In genomic region chr22:38305481-38306448, GRCh38 we compare ENCODE assay signal across 8 cellular contexts. TPM values are rescaled to one million over a fixed set of nuclear protein-coding genes. Genes with fewer than 3 reads are reported as not detected.
A peak's percentile ranks its signal among the peaks of the same experiment; 100 is the strongest.
DNase-seq lines count a peak whose midpoint lies in the region; ATAC-seq, FAIRE-seq and TF ChIP-seq lines count a peak whose summit lies in the region.

No MANE protein-coding gene starts in this region.

- H3K27ac Mint-ChIP-seq in CD4-positive, alpha-beta T cell = peak overlapping the region; percentile 41
- peak overlapping the region in 9 of 10 donors; percentile 18 to 83 (median 50) for H3K27ac Mint-ChIP-seq in naive thymus-derived CD8-positive, alpha-beta T cell

- CTCF ChIA-PET in CD4-positive, alpha-beta T cell (lab: Charles Lee) = interaction anchor here (0.6 to 1.4 kb wide), 5 partner anchors 10 to 254 kb away, joined by 3 to 5 read pairs (median 3); no protein-coding TSS in a partner anchor

- H3K9me3 Mint-ChIP-seq in CD4-positive, alpha-beta T cell = no peaks in the 10 kb centered on the region
- H3K9me3 Mint-ChIP-seq in naive thymus-derived CD8-positive, alpha-beta T cell = no peaks in the 10 kb centered on the region

- H3K4me1 ChIP-seq in effector memory CD4-positive, alpha-beta T cell (ENCODE audit: control insufficient read depth, insufficient read depth, low read length, poor library complexity, severe bottlenecking) = peaks cover 6% of the 10 kb centered on the region

- H3K4me3 Mint-ChIP-seq in CD4-positive, alpha-beta T cell = peak overlapping the region; percentile 8
- peak overlapping the region in 3 of 10 donors; percentile 11 to 26 (median 14) for H3K4me3 Mint-ChIP-seq in naive thymus-derived CD8-positive, alpha-beta T cell

- FAIRE-seq in GM19239 (lab: Jason Lieb, UNC) = peak; percentile 99

- no peak overlapping the region for H3K27ac ChIP-seq in CD4-positive, alpha-beta T cell (ENCODE audit: low read depth, low read length)
- peak overlapping the region; percentile 27 for H3K27ac ChIP-seq in effector memory CD4-positive, alpha-beta T cell (ENCODE audit: insufficient read depth, low read length, poor library complexity, severe bottlenecking)

- H3K27me3 ChIP-seq in CD4-positive, alpha-beta T cell (ENCODE audit: control insufficient read depth, insufficient read depth, low read length) = no peaks in the 10 kb centered on the region
- H3K27me3 ChIP-seq in effector memory CD4-positive, alpha-beta T cell (replicated peaks; ENCODE audit: control insufficient read depth, insufficient read depth, low read length, poor library complexity, severe bottlenecking) = no peaks in the 10 kb centered on the region

- H3K9me3 ChIP-seq in CD4-positive, alpha-beta T cell (ENCODE audit: control insufficient read depth, low read length) = no peaks in the 10 kb centered on the region
- H3K9me3 ChIP-seq in effector memory CD4-positive, alpha-beta T cell (ENCODE audit: control insufficient read depth, low read length) = no peaks in the 10 kb centered on the region

- peaks cover 32% of the 10 kb centered on the region for H3K36me3 ChIP-seq in effector memory CD4-positive, alpha-beta T cell (ENCODE audit: control insufficient read depth, insufficient read depth, low read length)

- no peaks in the 10 kb centered on the region for H3K27me3 Mint-ChIP-seq in CD4-positive, alpha-beta T cell
- H3K27me3 Mint-ChIP-seq in naive thymus-derived CD8-positive, alpha-beta T cell = no peaks in the 10 kb centered on the region

- DNase-seq in CD4-positive, alpha-beta T cell = peak in 3 of 10 experiments; percentile 12 to 39 (median 35)
- peak; percentile 70 for DNase-seq in GM19239 (ENCODE audit: insufficient read length, low spot score)
- DNase-seq in T-helper 9 cell = peak; percentile 19
- DNase-seq in effector memory CD4-positive, alpha-beta T cell = peak; percentile 11 to 25 (median 14)
- peak in 2 of 10 donors; percentile 7 to 8 for DNase-seq in naive thymus-derived CD8-positive, alpha-beta T cell
- no peak for DNase-seq in middle frontal gyrus (ENCODE audit: extremely low spot score, low spot score)
- DNase-seq in NCI-H774 (lab: John Stamatoyannopoulos, UW) = no peak

- no peak for TF ChIP-seq CTCF in CD4-positive, alpha-beta T cell (IDR thresholded peaks at IDR 0.05)

- POLR2A ChIA-PET in CD4-positive, alpha-beta T cell (lab: Charles Lee) = interaction anchor here (0.6 kb wide), 1 partner anchor 125 kb away, joined by 3 read pairs; no protein-coding TSS in a partner anchor
- POLR2A ChIA-PET in naive thymus-derived CD8-positive, alpha-beta T cell (lab: Charles Lee) = interaction anchor here (0.9 kb wide), 1 partner anchor 17 kb away, joined by 3 read pairs; no protein-coding TSS in a partner anchor

- intact Hi-C loops in CD4-positive, alpha-beta T cell (cut with DNase I, micrococcal nuclease) = loop anchor here in 1 of 2 experiments (2.0 kb wide), 1 partner anchor 25 kb away; no protein-coding TSS in a partner anchor

- ATAC-seq in CD4-positive, alpha-beta T cell (ENCODE audit: poor library complexity) = peak; percentile 73
- ATAC-seq in HG03378 (IDR thresholded peaks at IDR 0.05; ENCODE audit: unreplicated experiment) = peak; percentile 63
- ATAC-seq in naive thymus-derived CD8-positive, alpha-beta T cell = peak; percentile 80 to 83

- H3K36me3 Mint-ChIP-seq in CD4-positive, alpha-beta T cell (ENCODE audit: low read depth) = peaks cover 53% of the 10 kb centered on the region
- peaks cover 0 to 48% (median 1%) of the 10 kb centered on the region in 3 donors for H3K36me3 Mint-ChIP-seq in naive thymus-derived CD8-positive, alpha-beta T cell

- H3K4me3 ChIP-seq in effector memory CD4-positive, alpha-beta T cell (ENCODE audit: insufficient read depth, low read depth, low read length, poor library complexity, severe bottlenecking) = peak overlapping the region; percentile 9

- H3K4me1 Mint-ChIP-seq in CD4-positive, alpha-beta T cell (ENCODE audit: low read depth) = peaks cover 40% of the 10 kb centered on the region
- peaks cover 14 to 37% (median 35%) of the 10 kb centered on the region in 4 donors for H3K4me1 Mint-ChIP-seq in naive thymus-derived CD8-positive, alpha-beta T cell

RNA-seq across cellular contexts. Expression of gene CSNK1E, which starts 11.5 kb away (rescaled TPM):
- 100 to 1,000 TPM; 208 to 217 TPM for total RNA-seq in CD4-positive, alpha-beta T cell
- 100 to 1,000 TPM; 113 to 116 TPM for total RNA-seq in naive thymus-derived CD8-positive, alpha-beta T cell
- 10 to 100 TPM in 2 of 3 donors, 1 to 10 TPM in 1; 9.1 to 16.1 (median 15.0) TPM for polyA plus RNA-seq in naive thymus-derived CD8-positive, alpha-beta T cell

RNA-seq across cellular contexts. Expression of gene TMEM184B, which starts 33.0 kb away (rescaled TPM):
- 10 to 100 TPM; 49.3 to 50.1 TPM for total RNA-seq in CD4-positive, alpha-beta T cell
- 10 to 100 TPM; 25.5 to 26.8 TPM for total RNA-seq in naive thymus-derived CD8-positive, alpha-beta T cell
- polyA plus RNA-seq in naive thymus-derived CD8-positive, alpha-beta T cell = 10 to 100 TPM in 1 of 3 donors, 1 to 10 TPM in 2; 5.1 to 13.0 (median 5.4) TPM

Comparison
In these comparisons a context has a peak if more than half of its experiments do, and no peak if none do; other contexts are left out.
1. DNase-seq: peak in GM19239 (single experiment), T-helper 9 cell (single experiment) and effector memory CD4-positive, alpha-beta T cell (3 of 3); none in middle frontal gyrus (single experiment) and NCI-H774 (single experiment).
2. Peak in every context shown above with its lines, with median percentiles within 50 percentile points of each other: ATAC-seq.